ENCODE assay signal across 35 cellular contexts in the genomic region with DNA sequence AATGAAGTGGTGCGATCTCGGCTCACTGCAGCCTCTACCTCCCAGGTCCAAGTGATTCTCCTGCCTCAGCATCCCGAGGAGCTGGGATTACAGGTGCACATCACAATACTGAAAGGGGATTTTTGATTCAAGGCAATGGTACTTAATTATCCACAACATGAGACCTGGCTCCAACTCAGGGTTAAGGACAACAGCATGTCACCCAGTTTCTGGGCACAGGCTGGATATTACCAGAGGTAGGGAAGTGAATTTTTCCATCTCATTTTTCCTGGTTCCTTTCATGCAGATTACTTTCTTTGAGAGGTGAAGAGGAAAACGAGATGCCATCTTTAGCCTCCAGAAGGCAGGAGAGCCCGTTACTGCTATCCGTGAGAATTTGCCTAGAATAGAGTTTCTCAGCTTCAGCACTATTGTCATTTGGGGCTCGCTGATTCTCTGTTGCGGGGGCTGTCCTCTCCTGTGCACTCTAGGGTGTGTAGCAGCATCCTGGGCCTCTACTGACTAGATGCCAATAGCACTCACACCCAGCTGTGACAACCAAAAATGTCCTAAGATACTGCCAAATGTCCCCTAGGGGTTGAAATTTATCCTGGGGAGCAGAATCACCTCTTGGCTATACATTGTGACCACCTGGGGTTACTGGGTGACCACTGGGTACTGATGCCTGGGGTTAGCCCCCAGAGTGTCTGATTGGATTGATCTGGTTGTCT.
"Had no signal": no experiment of that assay in that cellular context is flagged by ENCODE, and none has a peak within 500 bp of the region (broad histone marks: within the 10 kb centered on the region; RNA-seq: fewer than 3 reads in every experiment).

No MANE protein-coding gene starts in this region.

- H3K27ac Mint-ChIP-seq: activated B cell treated with CpG ODN at 0.5 μM for 24 hours; activated CD4-positive, alpha-beta memory T cell treated with anti-CD3 and anti-CD28 coated beads for 36 hours; activated CD4-positive, alpha-beta T cell treated with anti-CD3 and anti-CD28 coated beads, Interleukin-2, amount 10 ng/mL, durations not matched to agents 24 days and 14 days; activated CD8-positive, alpha-beta T cell treated with anti-CD3 and anti-CD28 coated beads for 36 hours; activated naive CD4-positive, alpha-beta T cell treated with anti-CD3 and anti-CD28 coated beads for 36 hours; activated naive CD4-positive, alpha-beta T cell treated with anti-CD3 and anti-CD28 coated beads, Interleukin-2, amount 50 U/mL, for 72 hours; activated naive CD8-positive, alpha-beta T cell treated with anti-CD3 and anti-CD28 coated beads for 36 hours; activated T-cell treated with anti-CD3 and anti-CD28 coated beads, Interleukin-2, amount 50 U/mL, for 72 hours; activated T-helper 1 cell treated with anti-CD3 and anti-CD28 coated beads, Interleukin-12 subunit alpha, Interleukin-12 subunit beta, Interleukin-2, Interleukin-4 antibody, amounts not matched to agents 30 ng/mL and 10 ng/mL and 1 ng/mL, durations not matched to agents 14 hours and 24 hours and 36 hours; activated T-helper 17 cell treated with anti-CD3 and anti-CD28 coated beads, Interleukin-2, amount 50 U/mL, for 72 hours; T-helper 1 cell treated with Interleukin-12 subunit alpha and Interleukin-12 subunit beta and Interleukin-4 antibody, amounts not matched to agents 30 μg/mL and 1 μg/mL, for 36 hours; T-helper 2 cell treated with Interferon-gamma antibody and Interleukin-4, amounts not matched to agents 5 μg/mL and 100 μg/mL, for 36 hours had no signal

- DNase-seq: activated B cell treated with CpG ODN at 0.5 μM for 24 hours; activated CD4-positive, alpha-beta memory T cell treated with anti-CD3 and anti-CD28 coated beads for 36 hours; activated CD4-positive, alpha-beta T cell treated with anti-CD3 and anti-CD28 coated beads for 4 hours; activated CD4-positive, alpha-beta T cell treated with anti-CD3 and anti-CD28 coated beads, Interleukin-2, amount 10 ng/mL, durations not matched to agents 24 days and 14 days; activated CD4-positive, alpha-beta T cell treated with anti-CD3 and anti-CD28 coated beads, Interleukin-2, amount 50 U/mL, for 1 hour; activated CD4-positive, alpha-beta T cell treated with anti-CD3 and anti-CD28 coated beads, Interleukin-2, amount 50 U/mL, for 4 hours; activated CD4-positive, CD25-positive, alpha-beta regulatory T cell treated with anti-CD3 and anti-CD28 coated beads, Interleukin-2, amount 50 U/mL, for 72 hours; activated CD8-positive, alpha-beta memory T cell treated with anti-CD3 and anti-CD28 coated beads, Interleukin-2, amount 50 U/mL, for 4 hours; activated CD8-positive, alpha-beta T cell treated with anti-CD3 and anti-CD28 coated beads for 36 hours; activated effector memory CD4-positive, alpha-beta T cell treated with anti-CD3 and anti-CD28 coated beads, Interleukin-2, amount 50 U/mL, for 16 hours; activated gamma-delta T cell treated with Interleukin-2 at 50 U/mL for 16 hours; activated naive CD4-positive, alpha-beta T cell; activated naive CD4-positive, alpha-beta T cell treated with anti-CD3 and anti-CD28 coated beads for 36 hours; activated naive CD4-positive, alpha-beta T cell treated with anti-CD3 and anti-CD28 coated beads, Interleukin-2, amount 50 U/mL, for 16 hours; activated naive CD8-positive, alpha-beta T cell treated with anti-CD3 and anti-CD28 coated beads for 36 hours; activated T-cell treated with anti-CD3 and anti-CD28 coated beads for 4 hours; activated T-cell treated with anti-CD3 and anti-CD28 coated beads, Interleukin-2, amount 50 U/mL, for 1 hour; activated T-cell treated with anti-CD3 and anti-CD28 coated beads, Interleukin-2, amount 50 U/mL, for 4 hours; activated T-cell treated with anti-CD3 and anti-CD28 coated beads, Interleukin-2, amount 50 U/mL, for 72 hours; adrenal gland; amniotic stem cell; aorta; central memory CD4-positive, alpha-beta T cell; cerebellar nuclear complex; T-helper 1 cell; T-helper 2 cell; T-helper 9 cell had no signal

- H3K27me3 Mint-ChIP-seq: activated B cell treated with CpG ODN at 0.5 μM for 24 hours; activated CD4-positive, alpha-beta memory T cell treated with anti-CD3 and anti-CD28 coated beads for 36 hours; activated CD4-positive, alpha-beta T cell treated with anti-CD3 and anti-CD28 coated beads, Interleukin-2, amount 10 ng/mL, durations not matched to agents 24 days and 14 days; activated CD8-positive, alpha-beta T cell treated with anti-CD3 and anti-CD28 coated beads for 36 hours; activated naive CD8-positive, alpha-beta T cell treated with anti-CD3 and anti-CD28 coated beads for 36 hours; activated T-helper 17 cell treated with anti-CD3 and anti-CD28 coated beads, Interleukin-2, amount 50 U/mL, for 72 hours; brain had no signal

- H3K4me3 ChIP-seq: adrenal gland had no signal

- ATAC-seq: activated CD8-positive, alpha-beta T cell treated with anti-CD3 and anti-CD28 coated beads for 36 hours; activated naive CD4-positive, alpha-beta T cell treated with anti-CD3 and anti-CD28 coated beads, Interleukin-2, amount 50 U/mL, for 72 hours; activated T-cell treated with anti-CD3 and anti-CD28 coated beads, Interleukin-2, amount 50 U/mL, for 4 hours; activated T-cell treated with anti-CD3 and anti-CD28 coated beads, Interleukin-2, amount 50 U/mL, for 72 hours; activated T-helper 17 cell treated with anti-CD3 and anti-CD28 coated beads, Interleukin-2, amount 50 U/mL, for 72 hours had no signal

- H3K4me1 Mint-ChIP-seq: activated B cell treated with CpG ODN at 0.5 μM for 24 hours; activated CD4-positive, alpha-beta T cell treated with anti-CD3 and anti-CD28 coated beads, Interleukin-2, amount 10 ng/mL, durations not matched to agents 24 days and 14 days; activated naive CD8-positive, alpha-beta T cell treated with anti-CD3 and anti-CD28 coated beads for 36 hours; activated T-helper 17 cell treated with anti-CD3 and anti-CD28 coated beads, Interleukin-2, amount 50 U/mL, for 72 hours; brain had no signal

- H3K36me3 Mint-ChIP-seq: activated CD4-positive, alpha-beta memory T cell treated with anti-CD3 and anti-CD28 coated beads for 36 hours; activated naive CD4-positive, alpha-beta T cell treated with anti-CD3 and anti-CD28 coated beads, Interleukin-2, amount 50 U/mL, for 72 hours; activated naive CD8-positive, alpha-beta T cell treated with anti-CD3 and anti-CD28 coated beads for 36 hours; brain had no signal

- H3K4me3 Mint-ChIP-seq: activated B cell treated with CpG ODN at 0.5 μM for 24 hours; activated CD4-positive, alpha-beta memory T cell treated with anti-CD3 and anti-CD28 coated beads for 36 hours; activated CD4-positive, alpha-beta T cell treated with anti-CD3 and anti-CD28 coated beads, Interleukin-2, amount 10 ng/mL, durations not matched to agents 24 days and 14 days; activated CD8-positive, alpha-beta T cell treated with anti-CD3 and anti-CD28 coated beads for 36 hours; activated naive CD4-positive, alpha-beta T cell treated with anti-CD3 and anti-CD28 coated beads for 36 hours; activated naive CD8-positive, alpha-beta T cell treated with anti-CD3 and anti-CD28 coated beads for 36 hours; activated T-cell treated with anti-CD3 and anti-CD28 coated beads, Interleukin-2, amount 50 U/mL, for 4 hours; activated T-cell treated with anti-CD3 and anti-CD28 coated beads, Interleukin-2, amount 50 U/mL, for 72 hours; activated T-helper 1 cell treated with anti-CD3 and anti-CD28 coated beads, Interleukin-12 subunit alpha, Interleukin-12 subunit beta, Interleukin-2, Interleukin-4 antibody, amounts not matched to agents 30 ng/mL and 10 ng/mL and 1 ng/mL, durations not matched to agents 14 hours and 24 hours and 36 hours; activated T-helper 17 cell treated with anti-CD3 and anti-CD28 coated beads, Interleukin-2, amount 50 U/mL, for 72 hours; brain; T-helper 1 cell treated with Interleukin-12 subunit alpha and Interleukin-12 subunit beta and Interleukin-4 antibody, amounts not matched to agents 30 μg/mL and 1 μg/mL, for 36 hours; T-helper 2 cell treated with Interferon-gamma antibody and Interleukin-4, amounts not matched to agents 5 μg/mL and 100 μg/mL, for 36 hours had no signal

- H3K27ac ChIP-seq: adrenal gland, VCaP had no signal

- FAIRE-seq: TTC549 had no signal

- H3K9me3 ChIP-seq: adrenal gland had no signal

- H3K9me3 Mint-ChIP-seq: activated B cell treated with CpG ODN at 0.5 μM for 24 hours; activated CD4-positive, alpha-beta memory T cell treated with anti-CD3 and anti-CD28 coated beads for 36 hours; activated CD4-positive, alpha-beta T cell treated with anti-CD3 and anti-CD28 coated beads, Interleukin-2, amount 10 ng/mL, durations not matched to agents 24 days and 14 days; activated CD8-positive, alpha-beta T cell treated with anti-CD3 and anti-CD28 coated beads for 36 hours; activated naive CD4-positive, alpha-beta T cell treated with anti-CD3 and anti-CD28 coated beads for 36 hours; activated naive CD4-positive, alpha-beta T cell treated with anti-CD3 and anti-CD28 coated beads, Interleukin-2, amount 50 U/mL, for 72 hours; activated naive CD8-positive, alpha-beta T cell treated with anti-CD3 and anti-CD28 coated beads for 36 hours; activated T-cell treated with anti-CD3 and anti-CD28 coated beads, Interleukin-2, amount 50 U/mL, for 4 hours; activated T-cell treated with anti-CD3 and anti-CD28 coated beads, Interleukin-2, amount 50 U/mL, for 72 hours; activated T-helper 1 cell treated with anti-CD3 and anti-CD28 coated beads, Interleukin-12 subunit alpha, Interleukin-12 subunit beta, Interleukin-2, Interleukin-4 antibody, amounts not matched to agents 30 ng/mL and 10 ng/mL and 1 ng/mL, durations not matched to agents 14 hours and 24 hours and 36 hours; activated T-helper 17 cell treated with anti-CD3 and anti-CD28 coated beads, Interleukin-2, amount 50 U/mL, for 72 hours; T-helper 1 cell treated with Interleukin-12 subunit alpha and Interleukin-12 subunit beta and Interleukin-4 antibody, amounts not matched to agents 30 μg/mL and 1 μg/mL, for 36 hours; T-helper 2 cell treated with Interferon-gamma antibody and Interleukin-4, amounts not matched to agents 5 μg/mL and 100 μg/mL, for 36 hours had no signal

- H3K4me1 ChIP-seq: adrenal gland had no signal

- H3K36me3 ChIP-seq: adrenal gland had no signal
